In genomic region chr6:155398221-155398620, GRCh38 we compare ENCODE assay signal across 9 cellular contexts. TPM values are rescaled to one million over a fixed set of nuclear protein-coding genes. Genes with fewer than 3 reads are reported as not detected.
"Had no signal": no experiment of that assay in that cellular context is flagged by ENCODE, and none has a peak within 500 bp of the region (broad histone marks: within the 10 kb centered on the region; RNA-seq: fewer than 3 reads in every experiment).

No MANE protein-coding gene starts in this region.

- H3K27ac Mint-ChIP-seq: GM23338, IgD-negative memory B cell had no signal

- H3K4me1 Mint-ChIP-seq: H9, IgD-negative memory B cell had no signal

- H2AFZ ChIP-seq: GM23338 had no signal

- H3K27ac ChIP-seq: HL-60, KMS-11 had no signal

- H3K9me3 Mint-ChIP-seq: GM23338, H9, IgD-negative memory B cell had no signal

- H3K4me3 Mint-ChIP-seq: GM23338, H9, IgD-negative memory B cell had no signal

- ATAC-seq: GM23338 had no signal

- H3K4me2 ChIP-seq: GM23338, KMS-11 had no signal

- H3K4me3 ChIP-seq: GM23338 had no signal

- H3K36me3 Mint-ChIP-seq: IgD-negative memory B cell had no signal

- DNase-seq: H9, HCEC 1CT, KBM-7 had no signal

- H3K9ac ChIP-seq: KMS-11 had no signal

RNA-seq across cellular contexts. Expression of gene NOX3, which starts 57.4 kb away (rescaled TPM):
- total RNA-seq: GM23338, H1, H9, HT1080 had no signal
- polyA plus RNA-seq: GM23338, H1, IgD-negative memory B cell had no signal
